ENCODE assay signal across 6 cellular contexts in the genomic region with DNA sequence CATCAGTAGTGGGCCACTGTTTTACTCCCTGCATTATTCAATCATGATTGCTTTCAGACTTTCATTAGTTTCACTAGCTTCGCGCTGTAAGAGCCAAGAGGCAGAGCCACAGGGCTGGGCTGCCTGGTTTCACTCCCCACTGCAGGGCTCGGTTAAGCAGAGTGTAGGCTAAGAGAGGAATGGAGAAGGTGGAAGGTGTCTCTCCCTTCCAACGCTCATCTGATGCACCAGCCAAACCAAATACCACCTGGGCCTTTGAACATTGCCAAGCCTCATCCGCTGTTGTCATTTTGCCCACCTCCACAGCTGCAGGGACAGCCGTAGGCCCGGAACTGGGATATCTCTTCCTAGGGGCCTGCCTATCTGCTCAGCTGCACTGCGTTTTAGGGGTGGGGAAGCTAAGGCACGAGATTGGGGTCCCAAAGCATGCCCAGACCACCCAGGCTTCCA. TPM values are rescaled to one million over a fixed set of nuclear protein-coding genes. Genes with fewer than 3 reads are reported as not detected.
DNase-seq lines count a peak whose midpoint lies in the region; ATAC-seq and TF ChIP-seq lines count a peak whose summit lies in the region.

No MANE protein-coding gene starts in this region.

- intact Hi-C loops in gastrocnemius medialis (cut with DNase I; ENCODE audit: low total_unique reads), result loop anchor here (2.0 to 5.0 kb wide), 4 partner anchors 17 to 126 kb away; partner anchors contain the start of gene ZNF70

- H3K9me3 ChIP-seq in gastrocnemius medialis, result no peaks in the 10 kb centered on the region

- ATAC-seq in effector memory CD8-positive, alpha-beta T cell (replicated peaks), result no peak
- peak; percentile 5 to 45 for ATAC-seq in gastrocnemius medialis

- H3K9me3 Mint-ChIP-seq in effector memory CD8-positive, alpha-beta T cell, result no peaks in the 10 kb centered on the region

- no peak for TF ChIP-seq CTCF in LNCaP clone FGC (IDR thresholded peaks at IDR 0.05; ENCODE audit: control insufficient read depth, extremely low read depth, insufficient read depth)
- TF ChIP-seq CTCF in gastrocnemius medialis (IDR thresholded peaks at IDR 0.05 in 4 of 5, conservative IDR thresholded peaks at IDR 0.05 in 1 of 5), result peak in 1 of 5 experiments; percentile 8

- in situ Hi-C loops in gastrocnemius medialis (cut with MboI; ENCODE audit: low sequenced_read_pairs in 4 of 4), result no loop called here

- peak; percentile 74 for DNase-seq in LNCaP clone FGC (ENCODE audit: low read depth)
- DNase-seq in effector memory CD8-positive, alpha-beta T cell, result no peak
- no peak for DNase-seq in gastrocnemius medialis
- DNase-seq in NCI-H2171 treated with DMSO at 0.1 percent for 48 hours (lab: John Stamatoyannopoulos, UW), result no peak
- DNase-seq in foreskin melanocyte, result no peak
- no peak for DNase-seq in activated CD4-positive, CD25-positive, alpha-beta regulatory T cell treated with anti-CD3 and anti-CD28 coated beads, Interleukin-2, amount 50 U/mL, for 72 hours

- H3K4me3 ChIP-seq in LNCaP clone FGC (ENCODE audit: low read depth, low read length) (peak overlapping the region; percentile 83), gastrocnemius medialis (peak overlapping the region; percentile 35 to 93 (median 57))

- no peaks in the 10 kb centered on the region for H3K36me3 ChIP-seq in gastrocnemius medialis

- peak overlapping the region; percentile 96 to 100 (median 98) for H3K27ac ChIP-seq in gastrocnemius medialis

- H3K4me1 ChIP-seq in gastrocnemius medialis, result peaks cover 27 to 34% of the 10 kb centered on the region in 2 donors

- TF ChIP-seq POLR2A in gastrocnemius medialis (IDR thresholded peaks at IDR 0.05), result no peak

- peak overlapping the region; percentile 81 to 85 for H3K4me3 Mint-ChIP-seq in effector memory CD8-positive, alpha-beta T cell

- no peaks in the 10 kb centered on the region for H3K36me3 Mint-ChIP-seq in effector memory CD8-positive, alpha-beta T cell (ENCODE audit: insufficient read depth)

- H3K4me1 Mint-ChIP-seq in effector memory CD8-positive, alpha-beta T cell (ENCODE audit: low read depth in 2 of 2), result peaks cover 13 to 14% of the 10 kb centered on the region in 2 donors

- H3K27me3 ChIP-seq in gastrocnemius medialis, result no peaks in the 10 kb centered on the region

- no peaks in the 10 kb centered on the region for H3K27me3 Mint-ChIP-seq in effector memory CD8-positive, alpha-beta T cell

- peak overlapping the region; percentile 90 to 92 for H3K27ac Mint-ChIP-seq in effector memory CD8-positive, alpha-beta T cell

RNA-seq across cellular contexts. Expression of gene SMARCB1, which starts 0.5 kb away (rescaled TPM):
- 10 to 100 TPM; 37.8 to 65.6 (median 55.2) TPM for total RNA-seq in gastrocnemius medialis

RNA-seq across cellular contexts. Expression of gene MMP11, which starts 13.6 kb away (rescaled TPM):
- 1 to 10 TPM in 2 of 4 donors, under 1 TPM in 1, not detected in 1; 0.91 to 3.6 (median 1.4) TPM for total RNA-seq in gastrocnemius medialis

RNA-seq across cellular contexts. Expression of gene CHCHD10, which starts 18.5 kb away (rescaled TPM):
- total RNA-seq in gastrocnemius medialis, result 100 to 1,000 TPM; 157 to 290 (median 181) TPM

RNA-seq across cellular contexts. Expression of gene C22orf15, which starts 23.5 kb away (rescaled TPM):
- total RNA-seq in gastrocnemius medialis, result not detected

RNA-seq across cellular contexts. Expression of gene VPREB3, which starts 32.1 kb away (rescaled TPM):
- total RNA-seq in gastrocnemius medialis, result 1 to 10 TPM in 1 of 4 donors, not detected in 3; 1.1 TPM
